21 cellular contexts compared by ENCODE assay signal in genomic region chr9:16105576-16105975, GRCh38.
A peak's percentile ranks its signal among the peaks of the same experiment; 100 is the strongest.
DNase-seq lines count a peak whose midpoint lies in the region; ATAC-seq, FAIRE-seq and TF ChIP-seq lines count a peak whose summit lies in the region.
"Had no signal": no experiment of that assay in that cellular context is flagged by ENCODE, and none has a peak within 500 bp of the region (broad histone marks: within the 10 kb centered on the region; RNA-seq: fewer than 3 reads in every experiment).

No MANE protein-coding gene starts in this region.

- peak; percentile 17 for DNase-seq in EH (ENCODE audit: low read depth)
- peak; percentile 45 for DNase-seq in astrocyte (ENCODE audit: low read depth)
- DNase-seq in esophagus muscularis mucosa (ENCODE audit: extremely low spot score): peak; percentile 29
- no peak for DNase-seq in NCI-H2171 (lab: John Stamatoyannopoulos, UW)
- no peak for DNase-seq in NCI-H2081 treated with DMSO at 0.1 percent for 48 hours (lab: John Stamatoyannopoulos, UW)
- DNase-seq in NCI-H1436 (lab: John Stamatoyannopoulos, UW): no peak
- DNase-seq: CD4-positive, alpha-beta T cell; DMS79; GOT3; MM.1S; NCI-H1105; NCI-H187 treated with DMSO at 0.1 percent for 48 hours; NCI-H2171 treated with DMSO at 0.1 percent for 48 hours; NCI-H524; RPMI8226 had no signal

- H3K4me1 ChIP-seq in astrocyte (ENCODE audit: insufficient read depth, low read length) (peaks cover 2% of the 10 kb centered on the region), esophagus muscularis mucosa (peaks cover 0 to 28% (median 4%) of the 10 kb centered on the region in 4 donors)

- no peak overlapping the region for H3K4me3 Mint-ChIP-seq in astrocyte (ENCODE audit: unreplicated experiment)
- H3K4me3 Mint-ChIP-seq in nephron: peak overlapping the region in 1 of 3 experiments; percentile 49
- H3K4me3 Mint-ChIP-seq: CD4-positive, alpha-beta T cell had no signal

- no peak for TF ChIP-seq POLR2A in esophagus muscularis mucosa (IDR thresholded peaks at IDR 0.05; ENCODE audit: low read depth)

- H3K4me2 ChIP-seq in astrocyte (ENCODE audit: low read length): no peak overlapping the region
- H3K4me2 ChIP-seq: KMS-11 had no signal

- H3K9me3 Mint-ChIP-seq in astrocyte (ENCODE audit: unreplicated experiment) (no peaks in the 10 kb centered on the region), nephron (no peaks in the 10 kb centered on the region)
- H3K9me3 Mint-ChIP-seq: CD4-positive, alpha-beta T cell had no signal

- H3K9me3 ChIP-seq in astrocyte (ENCODE audit: insufficient read depth, low read depth, low read length): no peaks in the 10 kb centered on the region
- no peaks in the 10 kb centered on the region for H3K9me3 ChIP-seq in esophagus muscularis mucosa

- no peak for FAIRE-seq in astrocyte (lab: Jason Lieb, UNC)
- FAIRE-seq: G401.6, GM12892 had no signal

- TF ChIP-seq CTCF in astrocyte (IDR thresholded peaks at IDR 0.05; ENCODE audit: insufficient read depth, low read depth, low read length) (no peak), esophagus muscularis mucosa (IDR thresholded peaks at IDR 0.05) (no peak), nephron (IDR thresholded peaks at IDR 0.05; ENCODE audit: unreplicated experiment in 3 of 3) (no peak)

- H3K27me3 ChIP-seq in astrocyte (ENCODE audit: insufficient read depth, low read length) (no peaks in the 10 kb centered on the region), esophagus muscularis mucosa (no peaks in the 10 kb centered on the region)

- no peak for TF ChIP-seq EP300 in esophagus muscularis mucosa (IDR thresholded peaks at IDR 0.05)

- no peaks in the 10 kb centered on the region for H3K79me2 ChIP-seq in astrocyte (ENCODE audit: insufficient read depth, low read length)

- no peak overlapping the region for H3K9ac ChIP-seq in astrocyte (ENCODE audit: low read length)
- H3K9ac ChIP-seq: KMS-11 had no signal

- H2AFZ ChIP-seq in astrocyte (ENCODE audit: low read depth, low read length): no peak overlapping the region

- H3K27ac ChIP-seq in astrocyte (ENCODE audit: low read depth, low read length) (no peak overlapping the region), esophagus muscularis mucosa (replicated peaks in 1 of 4) (no peak overlapping the region)
- H3K27ac ChIP-seq: HL-60, KMS-11 had no signal

- H3K27me3 Mint-ChIP-seq in astrocyte (ENCODE audit: low read depth, unreplicated experiment) (no peaks in the 10 kb centered on the region), nephron (ENCODE audit: low read depth) (no peaks in the 10 kb centered on the region)
- H3K27me3 Mint-ChIP-seq: CD4-positive, alpha-beta T cell had no signal

- no peaks in the 10 kb centered on the region for H4K20me1 ChIP-seq in astrocyte (ENCODE audit: insufficient read depth, low read length)

- 67% methylated on average over 4 of the region's 4 CpGs for WGBS in esophagus muscularis mucosa

- H3K36me3 Mint-ChIP-seq in astrocyte (ENCODE audit: low read depth, unreplicated experiment): no peaks in the 10 kb centered on the region
- H3K36me3 Mint-ChIP-seq in nephron (ENCODE audit: low read depth): no peaks in the 10 kb centered on the region

- H3K27ac Mint-ChIP-seq in astrocyte (ENCODE audit: unreplicated experiment) (no peak overlapping the region), nephron (peak overlapping the region; percentile 93 to 100 (median 97))
- H3K27ac Mint-ChIP-seq: CD4-positive, alpha-beta T cell had no signal

- H3K4me1 Mint-ChIP-seq in astrocyte (ENCODE audit: low read depth, unreplicated experiment): peaks cover 18% of the 10 kb centered on the region
- peaks cover 72% of the 10 kb centered on the region for H3K4me1 Mint-ChIP-seq in nephron

- intact Hi-C loops in esophagus muscularis mucosa (cut with DNase I): no loop called here

- H3K36me3 ChIP-seq in astrocyte (ENCODE audit: insufficient read depth, low read length): no peaks in the 10 kb centered on the region
- H3K36me3 ChIP-seq in esophagus muscularis mucosa: no peaks in the 10 kb centered on the region

- no peak overlapping the region for H3K4me3 ChIP-seq in astrocyte (ENCODE audit: insufficient read depth, low read depth, low read length)
- H3K4me3 ChIP-seq in esophagus muscularis mucosa: no peak overlapping the region

- ATAC-seq in GM21360 (IDR thresholded peaks at IDR 0.05; ENCODE audit: unreplicated experiment): no peak

Comparison
In these comparisons a context has a peak if more than half of its experiments do, and no peak if none do; other contexts are left out.
1. DNase-seq: peak in EH (single experiment), astrocyte (single experiment) and esophagus muscularis mucosa (single experiment); none in NCI-H2171 (single experiment), NCI-H2081 treated with DMSO at 0.1 percent for 48 hours (single experiment) and NCI-H1436 (single experiment).